ENCODE assay signal across 20 cellular contexts in the genomic region with DNA sequence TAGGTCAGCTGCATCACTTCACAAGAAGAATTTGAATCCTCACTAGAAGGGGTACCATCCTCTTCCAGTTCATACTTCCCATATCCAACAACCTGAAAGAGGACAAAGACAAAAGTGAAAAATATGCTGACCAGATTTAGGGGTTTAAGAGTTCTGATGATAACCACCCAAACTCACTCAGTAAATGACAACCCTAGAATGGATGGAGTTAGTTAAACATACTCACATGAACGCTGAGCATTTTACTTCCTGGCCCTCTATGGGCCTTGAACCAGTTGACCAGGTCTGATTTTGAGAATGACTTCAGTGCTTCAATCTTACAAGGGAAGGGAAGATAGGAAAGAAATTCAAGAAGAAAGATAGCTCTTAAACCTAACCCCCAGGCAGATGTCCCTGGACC.
"Had no signal": no experiment of that assay in that cellular context is flagged by ENCODE, and none has a peak within 500 bp of the region (broad histone marks: within the 10 kb centered on the region; RNA-seq: fewer than 3 reads in every experiment).

No MANE protein-coding gene starts in this region.

- H3K9me3 ChIP-seq: body of pancreas, psoas muscle, thyroid gland had no signal

- H3K9me3 Mint-ChIP-seq: activated CD4-positive, alpha-beta T cell treated with anti-CD3 and anti-CD28 coated beads, Interleukin-2, amount 10 ng/mL, durations not matched to agents 7 days and 5 days; mesothelial cell of epicardium; neural crest cell had no signal

- H3K4me3 Mint-ChIP-seq: activated CD4-positive, alpha-beta T cell treated with anti-CD3 and anti-CD28 coated beads, Interleukin-2, amount 10 ng/mL, durations not matched to agents 7 days and 5 days; mesothelial cell of epicardium; neural crest cell had no signal

- H3K27ac Mint-ChIP-seq: activated CD4-positive, alpha-beta T cell treated with anti-CD3 and anti-CD28 coated beads, Interleukin-2, amount 10 ng/mL, durations not matched to agents 7 days and 5 days; mesothelial cell of epicardium had no signal

- ATAC-seq: body of pancreas, right cardiac atrium, SK-N-SH treated with all-trans-retinoic acid at 6 μM for 48 hours had no signal

- H3K27me3 Mint-ChIP-seq: activated CD4-positive, alpha-beta T cell treated with anti-CD3 and anti-CD28 coated beads, Interleukin-2, amount 10 ng/mL, durations not matched to agents 7 days and 5 days had no signal

- H3K27me3 ChIP-seq: body of pancreas, thyroid gland had no signal

- DNase-seq: activated CD4-positive, alpha-beta T cell treated with anti-CD3 and anti-CD28 coated beads, Interleukin-2, amount 10 ng/mL, durations not matched to agents 7 days and 5 days; activated CD8-positive, alpha-beta memory T cell treated with anti-CD3 and anti-CD28 coated beads for 24 hours; activated CD8-positive, alpha-beta memory T cell treated with anti-CD3 and anti-CD28 coated beads, Interleukin-2, amount 50 U/mL, for 48 hours; activated naive CD4-positive, alpha-beta T cell treated with anti-CD3 and anti-CD28 coated beads, Interleukin-2, amount 50 U/mL, for 16 hours; body of pancreas; central memory CD4-positive, alpha-beta T cell; hypothalamus; psoas muscle; right cardiac atrium; SIG-M5; stimulated activated CD4-positive, alpha-beta T cell treated with anti-CD3 and anti-CD28 coated beads, Interleukin-15, amount 100 ng/mL, for 24 hours; stimulated activated CD4-positive, alpha-beta T cell treated with anti-CD3 and anti-CD28 coated beads, Interleukin-4, amount 100 ng/mL, for 1 hour; T1000; thyroid gland had no signal

- H3K4me1 ChIP-seq: psoas muscle, thyroid gland had no signal

- H3K27ac ChIP-seq: body of pancreas, coronary artery, psoas muscle, skin epidermis, thyroid gland had no signal

- H3K4me1 Mint-ChIP-seq: mesothelial cell of epicardium had no signal

- H3K4me3 ChIP-seq: body of pancreas, coronary artery, lung, psoas muscle, skin epidermis, thyroid gland had no signal
